Comparison of ENCODE assay signal across 22 cellular contexts in genomic region chr7:84997626-84998025, GRCh38.
"Had no signal": no experiment of that assay in that cellular context is flagged by ENCODE, and none has a peak within 500 bp of the region (broad histone marks: within the 10 kb centered on the region; RNA-seq: fewer than 3 reads in every experiment).

No MANE protein-coding gene starts in this region.

- H3K9me3 Mint-ChIP-seq: activated B cell treated with CpG ODN at 0.5 μM for 24 hours; activated CD4-positive, alpha-beta memory T cell treated with anti-CD3 and anti-CD28 coated beads for 36 hours; activated naive CD8-positive, alpha-beta T cell treated with anti-CD3 and anti-CD28 coated beads, Interleukin-2, amount 50 U/mL, for 24 hours; dendritic cell treated with granulocyte-macrophage colony-stimulating factor and Interleukin-4, amounts not matched to agents 40 ng/mL and 50 ng/mL, for 4 days; memory B cell had no signal

- H3K36me3 Mint-ChIP-seq: activated CD4-positive, alpha-beta memory T cell treated with anti-CD3 and anti-CD28 coated beads for 36 hours; activated CD8-positive, alpha-beta memory T cell treated with anti-CD3 and anti-CD28 coated beads, Interleukin-2, amount 10 ng/mL, durations not matched to agents 7 days and 5 days; memory B cell; stimulated activated effector memory CD8-positive, alpha-beta T cell treated with anti-CD3 and anti-CD28 coated beads, Interleukin-12 subunit alpha, Interleukin-12 subunit beta, amount 100 ng/mL, for 72 hours had no signal

- H3K4me3 Mint-ChIP-seq: activated B cell treated with CpG ODN at 0.5 μM for 24 hours; activated CD4-positive, alpha-beta memory T cell treated with anti-CD3 and anti-CD28 coated beads for 36 hours; activated CD8-positive, alpha-beta memory T cell treated with anti-CD3 and anti-CD28 coated beads, Interleukin-2, amount 10 ng/mL, durations not matched to agents 7 days and 5 days; activated naive CD8-positive, alpha-beta T cell treated with anti-CD3 and anti-CD28 coated beads, Interleukin-2, amount 50 U/mL, for 24 hours; dendritic cell treated with granulocyte-macrophage colony-stimulating factor and Interleukin-4, amounts not matched to agents 40 ng/mL and 50 ng/mL, for 4 days; memory B cell; nephron; stimulated activated effector memory CD8-positive, alpha-beta T cell treated with anti-CD3 and anti-CD28 coated beads, Interleukin-12 subunit alpha, Interleukin-12 subunit beta, amount 100 ng/mL, for 72 hours; type B pancreatic cell had no signal

- H3K4me1 Mint-ChIP-seq: activated B cell treated with CpG ODN at 0.5 μM for 24 hours; activated naive CD8-positive, alpha-beta T cell treated with anti-CD3 and anti-CD28 coated beads, Interleukin-2, amount 50 U/mL, for 24 hours; memory B cell; stimulated activated effector memory CD8-positive, alpha-beta T cell treated with anti-CD3 and anti-CD28 coated beads, Interleukin-12 subunit alpha, Interleukin-12 subunit beta, amount 100 ng/mL, for 72 hours had no signal

- ATAC-seq: activated CD8-positive, alpha-beta memory T cell treated with anti-CD3 and anti-CD28 coated beads, Interleukin-2, amount 10 ng/mL, durations not matched to agents 7 days and 5 days; activated naive CD8-positive, alpha-beta T cell treated with anti-CD3 and anti-CD28 coated beads, Interleukin-2, amount 50 U/mL, for 24 hours; body of pancreas; left cardiac atrium; right lobe of liver; stimulated activated effector memory CD8-positive, alpha-beta T cell treated with anti-CD3 and anti-CD28 coated beads, Interleukin-12 subunit alpha, Interleukin-12 subunit beta, amount 100 ng/mL, for 72 hours had no signal

- H3K27ac Mint-ChIP-seq: activated B cell treated with CpG ODN at 0.5 μM for 24 hours; activated CD4-positive, alpha-beta memory T cell treated with anti-CD3 and anti-CD28 coated beads for 36 hours; activated CD8-positive, alpha-beta memory T cell treated with anti-CD3 and anti-CD28 coated beads, Interleukin-2, amount 10 ng/mL, durations not matched to agents 7 days and 5 days; activated naive CD8-positive, alpha-beta T cell treated with anti-CD3 and anti-CD28 coated beads, Interleukin-2, amount 50 U/mL, for 24 hours; dendritic cell treated with granulocyte-macrophage colony-stimulating factor and Interleukin-4, amounts not matched to agents 40 ng/mL and 50 ng/mL, for 4 days; memory B cell; nephron; stimulated activated effector memory CD8-positive, alpha-beta T cell treated with anti-CD3 and anti-CD28 coated beads, Interleukin-12 subunit alpha, Interleukin-12 subunit beta, amount 100 ng/mL, for 72 hours; type B pancreatic cell had no signal

- H3K27ac ChIP-seq: body of pancreas, right lobe of liver, testis had no signal

- H3K27me3 ChIP-seq: body of pancreas, right lobe of liver, testis had no signal

- H3K36me3 ChIP-seq: right lobe of liver had no signal

- H3K9me3 ChIP-seq: body of pancreas, right lobe of liver, testis had no signal

- H3K27me3 Mint-ChIP-seq: activated B cell treated with CpG ODN at 0.5 μM for 24 hours; activated CD4-positive, alpha-beta memory T cell treated with anti-CD3 and anti-CD28 coated beads for 36 hours; activated CD8-positive, alpha-beta memory T cell treated with anti-CD3 and anti-CD28 coated beads, Interleukin-2, amount 10 ng/mL, durations not matched to agents 7 days and 5 days; activated naive CD8-positive, alpha-beta T cell treated with anti-CD3 and anti-CD28 coated beads, Interleukin-2, amount 50 U/mL, for 24 hours; dendritic cell treated with granulocyte-macrophage colony-stimulating factor and Interleukin-4, amounts not matched to agents 40 ng/mL and 50 ng/mL, for 4 days; memory B cell; type B pancreatic cell had no signal

- H3K4me1 ChIP-seq: body of pancreas, right lobe of liver, testis had no signal

- H3K4me3 ChIP-seq: body of pancreas, right lobe of liver, testis had no signal

- DNase-seq: activated B cell treated with CpG ODN at 0.5 μM for 24 hours; activated CD4-positive, alpha-beta memory T cell treated with anti-CD3 and anti-CD28 coated beads for 36 hours; activated CD4-positive, alpha-beta T cell treated with anti-CD3 and anti-CD28 coated beads for 4 hours; activated CD8-positive, alpha-beta memory T cell treated with anti-CD3 and anti-CD28 coated beads, Interleukin-2, amount 10 ng/mL, durations not matched to agents 7 days and 5 days; activated gamma-delta T cell; activated naive CD4-positive, alpha-beta T cell treated with anti-CD3 and anti-CD28 coated beads, Interleukin-2, amount 50 U/mL, for 16 hours; activated naive CD8-positive, alpha-beta T cell treated with anti-CD3 and anti-CD28 coated beads, Interleukin-2, amount 50 U/mL, for 24 hours; activated T-cell treated with anti-CD3 and anti-CD28 coated beads for 4 hours; body of pancreas; effector CD8-positive, alpha-beta T cell; hippocampal formation; left cardiac atrium; right lobe of liver; small intestine; stimulated activated CD4-positive, alpha-beta T cell treated with anti-CD3 and anti-CD28 coated beads, Interleukin-2, amount 100 ng/mL, for 24 hours; T1000; testis had no signal
